In the genomic region with DNA sequence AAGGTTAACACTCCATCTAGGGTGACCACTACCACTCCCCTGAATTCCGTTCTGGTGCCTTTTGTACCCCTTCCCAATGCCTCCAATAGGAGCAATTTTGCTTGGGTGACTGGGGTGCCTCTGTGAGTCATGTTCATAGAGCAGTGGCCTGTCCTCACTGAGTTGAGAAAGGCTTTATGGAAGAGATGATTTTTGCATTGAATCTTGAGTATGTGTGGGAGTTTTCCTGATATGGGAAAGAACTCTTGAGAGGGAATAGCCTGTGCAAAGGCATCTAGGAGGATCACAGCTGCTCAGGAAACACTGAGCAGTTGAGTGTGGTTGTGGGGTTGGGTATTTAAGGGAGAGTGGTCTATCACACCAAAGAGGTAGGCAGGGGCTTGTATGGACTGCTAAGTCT, we compare ENCODE assay signal across 28 cellular contexts. TPM values are rescaled to one million over a fixed set of nuclear protein-coding genes. Genes with fewer than 3 reads are reported as not detected.
"Had no signal": no experiment of that assay in that cellular context is flagged by ENCODE, and none has a peak within 500 bp of the region (broad histone marks: within the 10 kb centered on the region; RNA-seq: fewer than 3 reads in every experiment).

No MANE protein-coding gene starts in this region.

- H3K27ac Mint-ChIP-seq: activated CD4-positive, alpha-beta memory T cell treated with anti-CD3 and anti-CD28 coated beads, Interleukin-2, amount 10 ng/mL, durations not matched to agents 7 days and 5 days; activated CD4-positive, alpha-beta T cell treated with anti-CD3 and anti-CD28 coated beads, Interleukin-2, amount 10 ng/mL, durations not matched to agents 7 days and 5 days; activated naive CD8-positive, alpha-beta T cell treated with anti-CD3 and anti-CD28 coated beads for 36 hours; activated naive CD8-positive, alpha-beta T cell treated with anti-CD3 and anti-CD28 coated beads, Interleukin-2, amount 50 U/mL, for 24 hours; activated T-cell treated with anti-CD3 and anti-CD28 coated beads, Interleukin-2, amount 50 U/mL, for 24 hours; brain had no signal

- H3K4me1 ChIP-seq: adrenal gland, ascending aorta, breast epithelium, colonic mucosa, esophagus squamous epithelium had no signal

- H3K9me3 ChIP-seq: adrenal gland, ascending aorta, breast epithelium, colonic mucosa, esophagus squamous epithelium had no signal

- H3K4me3 ChIP-seq: adrenal gland, ascending aorta, breast epithelium, cardiac muscle cell, colonic mucosa, esophagus squamous epithelium had no signal

- H3K36me3 Mint-ChIP-seq: activated naive CD8-positive, alpha-beta T cell treated with anti-CD3 and anti-CD28 coated beads for 36 hours; brain had no signal

- H3K4me3 Mint-ChIP-seq: activated CD4-positive, alpha-beta memory T cell treated with anti-CD3 and anti-CD28 coated beads, Interleukin-2, amount 10 ng/mL, durations not matched to agents 7 days and 5 days; activated CD4-positive, alpha-beta T cell treated with anti-CD3 and anti-CD28 coated beads, Interleukin-2, amount 10 ng/mL, durations not matched to agents 7 days and 5 days; activated naive CD8-positive, alpha-beta T cell treated with anti-CD3 and anti-CD28 coated beads for 36 hours; activated naive CD8-positive, alpha-beta T cell treated with anti-CD3 and anti-CD28 coated beads, Interleukin-2, amount 50 U/mL, for 24 hours; activated T-cell treated with anti-CD3 and anti-CD28 coated beads, Interleukin-2, amount 50 U/mL, for 24 hours; activated T-cell treated with anti-CD3 and anti-CD28 coated beads, Interleukin-2, amount 50 U/mL, for 72 hours; brain had no signal

- ATAC-seq: activated naive CD8-positive, alpha-beta T cell treated with anti-CD3 and anti-CD28 coated beads, Interleukin-2, amount 50 U/mL, for 24 hours; activated T-cell treated with anti-CD3 and anti-CD28 coated beads, Interleukin-2, amount 50 U/mL, for 72 hours had no signal

- H3K27me3 ChIP-seq: adrenal gland, ascending aorta, breast epithelium, cardiac muscle cell, colonic mucosa, esophagus squamous epithelium had no signal

- H3K27ac ChIP-seq: adrenal gland, ascending aorta, breast epithelium, cardiac muscle cell, colonic mucosa, epithelial cell of prostate, esophagus squamous epithelium had no signal

- DNase-seq: activated CD4-positive, alpha-beta memory T cell treated with anti-CD3 and anti-CD28 coated beads, Interleukin-2, amount 10 ng/mL, durations not matched to agents 7 days and 5 days; activated CD4-positive, alpha-beta T cell treated with anti-CD3 and anti-CD28 coated beads for 1 hour; activated CD4-positive, alpha-beta T cell treated with anti-CD3 and anti-CD28 coated beads for 4 hours; activated CD4-positive, alpha-beta T cell treated with anti-CD3 and anti-CD28 coated beads, Interleukin-2, amount 10 ng/mL, durations not matched to agents 7 days and 5 days; activated CD4-positive, alpha-beta T cell treated with anti-CD3 and anti-CD28 coated beads, Interleukin-2, amount 50 U/mL, for 4 hours; activated CD8-positive, alpha-beta memory T cell treated with anti-CD3 and anti-CD28 coated beads, Interleukin-2, amount 50 U/mL, for 48 hours; activated gamma-delta T cell; activated naive CD4-positive, alpha-beta T cell; activated naive CD4-positive, alpha-beta T cell treated with anti-CD3 and anti-CD28 coated beads, Interleukin-2, amount 50 U/mL, for 16 hours; activated naive CD8-positive, alpha-beta T cell treated with anti-CD3 and anti-CD28 coated beads for 36 hours; activated naive CD8-positive, alpha-beta T cell treated with anti-CD3 and anti-CD28 coated beads, Interleukin-2, amount 50 U/mL, for 24 hours; activated T-cell treated with anti-CD3 and anti-CD28 coated beads for 4 hours; activated T-cell treated with anti-CD3 and anti-CD28 coated beads, Interleukin-2, amount 50 U/mL, for 24 hours; activated T-cell treated with anti-CD3 and anti-CD28 coated beads, Interleukin-2, amount 50 U/mL, for 72 hours; adrenal gland; central memory CD4-positive, alpha-beta T cell; cerebellar nuclear complex; colonic mucosa; effector CD8-positive, alpha-beta T cell; esophagus squamous epithelium; foreskin fibroblast; head of caudate nucleus; T-helper 2 cell had no signal

- H3K9me3 Mint-ChIP-seq: activated CD4-positive, alpha-beta memory T cell treated with anti-CD3 and anti-CD28 coated beads, Interleukin-2, amount 10 ng/mL, durations not matched to agents 7 days and 5 days; activated CD4-positive, alpha-beta T cell treated with anti-CD3 and anti-CD28 coated beads, Interleukin-2, amount 10 ng/mL, durations not matched to agents 7 days and 5 days; activated naive CD8-positive, alpha-beta T cell treated with anti-CD3 and anti-CD28 coated beads for 36 hours; activated naive CD8-positive, alpha-beta T cell treated with anti-CD3 and anti-CD28 coated beads, Interleukin-2, amount 50 U/mL, for 24 hours; activated T-cell treated with anti-CD3 and anti-CD28 coated beads, Interleukin-2, amount 50 U/mL, for 24 hours; activated T-cell treated with anti-CD3 and anti-CD28 coated beads, Interleukin-2, amount 50 U/mL, for 72 hours; brain had no signal

- H3K36me3 ChIP-seq: adrenal gland, ascending aorta, breast epithelium, cardiac muscle cell, colonic mucosa, esophagus squamous epithelium had no signal

- H3K4me1 Mint-ChIP-seq: activated CD4-positive, alpha-beta memory T cell treated with anti-CD3 and anti-CD28 coated beads, Interleukin-2, amount 10 ng/mL, durations not matched to agents 7 days and 5 days; activated CD4-positive, alpha-beta T cell treated with anti-CD3 and anti-CD28 coated beads, Interleukin-2, amount 10 ng/mL, durations not matched to agents 7 days and 5 days; activated naive CD8-positive, alpha-beta T cell treated with anti-CD3 and anti-CD28 coated beads for 36 hours; activated naive CD8-positive, alpha-beta T cell treated with anti-CD3 and anti-CD28 coated beads, Interleukin-2, amount 50 U/mL, for 24 hours; brain had no signal

RNA-seq across cellular contexts. Expression of a gene that starts 16.2 kb away (rescaled TPM):
- total RNA-seq: ascending aorta had no signal
